Comparison of ENCODE assay signal across 1 cellular context in genomic region chr5:81906086-81906485, GRCh38.
TF ChIP-seq lines count a peak whose summit lies in the region.

No MANE protein-coding gene starts in this region.

TF ChIP-seq in IMR-90, 13 proteins besides CTCF, POLR2A, EP300 and RAD21:
- TF ChIP-seq CHD1 (IDR thresholded peaks at IDR 0.05; ENCODE audit: low read depth, low read length): no peak
